21 cellular contexts compared by ENCODE assay signal in the genomic region with DNA sequence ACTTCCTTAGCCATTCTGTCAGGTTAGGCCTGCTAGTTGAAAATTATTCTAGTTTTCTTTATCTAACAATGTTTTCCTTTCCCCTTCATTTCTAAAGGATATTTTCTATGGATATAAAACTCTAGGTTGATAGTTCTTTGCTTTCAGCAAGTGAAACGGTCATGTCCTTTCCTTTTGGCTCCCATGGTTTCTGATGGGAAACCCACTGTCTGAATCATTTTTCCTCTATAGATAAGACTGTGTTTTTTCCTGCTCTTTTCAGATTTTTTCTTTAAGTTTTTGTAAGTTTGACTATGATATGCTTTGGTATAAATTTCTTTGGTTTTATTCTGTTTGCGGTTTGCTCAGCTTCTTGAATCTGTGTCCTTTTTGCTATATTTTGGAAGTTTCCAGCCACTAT.
"Had no signal": no experiment of that assay in that cellular context is flagged by ENCODE, and none has a peak within 500 bp of the region (broad histone marks: within the 10 kb centered on the region; RNA-seq: fewer than 3 reads in every experiment).

No MANE protein-coding gene starts in this region.

- H3K27ac ChIP-seq: foreskin keratinocyte, heart left ventricle had no signal

- DNase-seq: activated CD4-positive, alpha-beta T cell treated with anti-CD3 and anti-CD28 coated beads for 1 hour; activated CD4-positive, alpha-beta T cell treated with anti-CD3 and anti-CD28 coated beads for 48 hours; activated CD4-positive, alpha-beta T cell treated with anti-CD3 and anti-CD28 coated beads, Interleukin-2, amount 50 U/mL, for 1 hour; activated CD4-positive, alpha-beta T cell treated with anti-CD3 and anti-CD28 coated beads, Interleukin-2, amount 50 U/mL, for 48 hours; activated CD8-positive, alpha-beta memory T cell treated with anti-CD3 and anti-CD28 coated beads for 24 hours; activated CD8-positive, alpha-beta T cell treated with anti-CD3 and anti-CD28 coated beads for 36 hours; activated effector memory CD4-positive, alpha-beta T cell treated with Interleukin-2 at 50 U/mL for 16 hours; activated gamma-delta T cell treated with Interleukin-2 at 50 U/mL for 16 hours; activated naive CD4-positive, alpha-beta T cell treated with anti-CD3 and anti-CD28 coated beads, Interleukin-2, amount 50 U/mL, for 16 hours; activated naive CD4-positive, alpha-beta T cell treated with Interleukin-2 at 50 U/mL for 16 hours; activated T-cell treated with anti-CD3 and anti-CD28 coated beads, Interleukin-2, amount 50 U/mL, for 4 hours; amniotic stem cell; anterior cingulate cortex; caudate nucleus; cortex of kidney; effector CD8-positive, alpha-beta T cell; foreskin keratinocyte; gastrocnemius medialis; glutamatergic neuron; heart left ventricle; T-helper 2 cell had no signal
